In genomic region chr18:47987456-47987735, GRCh38 we compare ENCODE assay signal across 12 cellular contexts.
"Had no signal": no experiment of that assay in that cellular context is flagged by ENCODE, and none has a peak within 500 bp of the region (broad histone marks: within the 10 kb centered on the region; RNA-seq: fewer than 3 reads in every experiment).

No MANE protein-coding gene starts in this region.

- H3K4me3 ChIP-seq: skin epidermis had no signal

- ATAC-seq: foreskin keratinocyte; stimulated activated naive CD8-positive, alpha-beta T cell treated with anti-CD3 and anti-CD28 coated beads, Interleukin-15, amount 100 ng/mL, for 72 hours had no signal

- DNase-seq: activated B cell treated with CpG ODN at 0.5 μM for 24 hours; activated CD4-positive, alpha-beta T cell treated with anti-CD3 and anti-CD28 coated beads for 48 hours; activated gamma-delta T cell treated with Interleukin-2 at 50 U/mL for 16 hours; amygdala; cerebellar nuclear complex; effector memory CD4-positive, alpha-beta T cell; mesendoderm; occipital lobe; stimulated activated CD4-positive, alpha-beta T cell treated with anti-CD3 and anti-CD28 coated beads, Interleukin-4, amount 100 ng/mL, for 4 hours; stimulated activated naive CD8-positive, alpha-beta T cell treated with anti-CD3 and anti-CD28 coated beads, Interleukin-15, amount 100 ng/mL, for 72 hours had no signal

- H3K4me1 ChIP-seq: foreskin keratinocyte had no signal
